ENCODE assay signal across 12 cellular contexts in the genomic region with DNA sequence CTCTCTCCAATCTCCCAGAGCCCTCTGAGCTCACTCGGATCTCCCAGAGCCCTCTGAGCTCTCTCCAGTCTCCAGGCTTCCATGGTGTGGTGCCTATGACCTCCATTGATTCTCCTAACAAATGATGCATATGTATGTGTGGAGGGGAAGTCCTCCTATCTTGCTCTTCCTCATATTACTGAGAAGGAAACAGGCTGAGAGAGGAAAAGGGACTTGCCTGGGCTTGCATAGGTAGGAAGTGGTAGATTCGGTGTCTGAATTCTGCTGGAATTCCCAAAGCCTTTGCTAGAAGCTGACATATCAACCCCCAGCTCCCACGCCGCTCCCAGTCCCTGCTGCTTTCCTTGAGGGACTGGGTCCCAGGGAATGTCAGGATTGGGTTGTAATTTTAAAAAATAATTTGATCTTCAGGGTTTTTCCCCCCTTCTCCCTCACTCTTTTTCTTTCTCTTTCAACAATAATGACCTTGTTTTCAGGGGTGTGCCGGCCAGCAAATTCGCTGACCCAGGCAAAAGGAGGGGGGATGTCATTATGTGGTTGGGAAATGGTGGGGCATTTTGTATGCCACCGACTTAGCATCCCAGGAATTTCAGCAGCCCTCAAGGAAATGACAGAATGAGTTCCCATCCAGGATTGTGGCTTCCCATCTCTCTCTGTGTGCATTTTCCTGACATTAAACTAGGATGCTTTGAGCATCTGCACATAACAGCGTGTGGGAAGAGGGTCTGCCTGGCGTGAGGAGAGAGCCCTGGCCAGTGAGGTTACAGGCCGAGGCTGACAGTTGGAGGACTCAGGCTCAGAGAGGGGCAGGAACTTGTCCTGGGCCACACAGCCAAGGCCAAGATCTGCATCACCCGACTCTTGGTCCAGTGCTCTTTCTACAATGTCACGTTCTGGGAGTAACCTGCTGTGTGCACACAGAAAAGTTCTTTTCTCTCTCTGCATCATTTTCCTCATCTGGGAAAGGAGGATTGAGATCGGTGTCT.
A peak's percentile ranks its signal among the peaks of the same experiment; 100 is the strongest.
DNase-seq lines count a peak whose midpoint lies in the region; ATAC-seq and TF ChIP-seq lines count a peak whose summit lies in the region.
"Had no signal": no experiment of that assay in that cellular context is flagged by ENCODE, and none has a peak within 500 bp of the region (broad histone marks: within the 10 kb centered on the region; RNA-seq: fewer than 3 reads in every experiment).

No MANE protein-coding gene starts in this region.

- no peaks in the 10 kb centered on the region for H3K27me3 Mint-ChIP-seq in stimulated activated naive CD8-positive, alpha-beta T cell treated with anti-CD3 and anti-CD28 coated beads, Interleukin-15, Interleukin-2, amounts not matched to agents 100 ng/mL and 50 ng/mL, for 24 hours

- peaks cover 39% of the 10 kb centered on the region for H3K36me3 Mint-ChIP-seq in stimulated activated naive CD8-positive, alpha-beta T cell treated with anti-CD3 and anti-CD28 coated beads, Interleukin-15, Interleukin-2, amounts not matched to agents 100 ng/mL and 50 ng/mL, for 24 hours (ENCODE audit: low read depth)

- peak overlapping the region; percentile 98 for H3K27ac Mint-ChIP-seq in stimulated activated naive CD8-positive, alpha-beta T cell treated with anti-CD3 and anti-CD28 coated beads, Interleukin-15, Interleukin-2, amounts not matched to agents 100 ng/mL and 50 ng/mL, for 24 hours

- H3K27ac ChIP-seq in WERI-Rb-1, result peak overlapping the region; percentile 62

- H3K9me3 ChIP-seq in WERI-Rb-1 (ENCODE audit: severe bottlenecking), result peaks cover 16% of the 10 kb centered on the region

- no peak for DNase-seq in stimulated activated naive CD8-positive, alpha-beta T cell treated with anti-CD3 and anti-CD28 coated beads, Interleukin-15, Interleukin-2, amounts not matched to agents 100 U/mL and 50 U/mL, for 24 hours
- DNase-seq in WERI-Rb-1 (no peak), glomerular visceral epithelial cell (ENCODE audit: extremely low spot score) (peak; percentile 26), inferior parietal cortex (ENCODE audit: extremely low spot score) (no peak)
- no peak for DNase-seq in activated CD4-positive, alpha-beta T cell treated with anti-CD3 and anti-CD28 coated beads, Interleukin-2, amount 50 U/mL, for 4 hours
- DNase-seq: AML-193, hypothalamus, NCI-H510A treated with DMSO at 0.1 percent for 48 hours had no signal

- ATAC-seq in stimulated activated naive CD8-positive, alpha-beta T cell treated with anti-CD3 and anti-CD28 coated beads, Interleukin-15, Interleukin-2, amounts not matched to agents 100 U/mL and 50 U/mL, for 24 hours, result no peak
- ATAC-seq in HG02588 (IDR thresholded peaks at IDR 0.05; ENCODE audit: unreplicated experiment), result no peak
- ATAC-seq in HG02870 (IDR thresholded peaks at IDR 0.05; ENCODE audit: unreplicated experiment), result no peak
- ATAC-seq: sciatic nerve had no signal

- peaks cover 70% of the 10 kb centered on the region for H3K4me1 Mint-ChIP-seq in stimulated activated naive CD8-positive, alpha-beta T cell treated with anti-CD3 and anti-CD28 coated beads, Interleukin-15, Interleukin-2, amounts not matched to agents 100 ng/mL and 50 ng/mL, for 24 hours (ENCODE audit: low read depth)

- TF ChIP-seq CTCF in WERI-Rb-1 (IDR thresholded peaks at IDR 0.05; ENCODE audit: low read depth, low read length), result no peak

- H3K4me3 ChIP-seq in WERI-Rb-1 (ENCODE audit: low read depth, low read length), result no peak overlapping the region

- no peaks in the 10 kb centered on the region for H3K27me3 ChIP-seq in WERI-Rb-1 (ENCODE audit: insufficient read depth, low read depth, severe bottlenecking)

- no peaks in the 10 kb centered on the region for H3K36me3 ChIP-seq in WERI-Rb-1

- H3K9me3 Mint-ChIP-seq in stimulated activated naive CD8-positive, alpha-beta T cell treated with anti-CD3 and anti-CD28 coated beads, Interleukin-15, Interleukin-2, amounts not matched to agents 100 ng/mL and 50 ng/mL, for 24 hours, result peaks cover 30% of the 10 kb centered on the region

- H3K4me3 Mint-ChIP-seq in stimulated activated naive CD8-positive, alpha-beta T cell treated with anti-CD3 and anti-CD28 coated beads, Interleukin-15, Interleukin-2, amounts not matched to agents 100 ng/mL and 50 ng/mL, for 24 hours, result peak overlapping the region; percentile 83
